ENCODE assay signal across 9 cellular contexts in genomic region chr4:87498446-87498900, GRCh38. TPM values are rescaled to one million over a fixed set of nuclear protein-coding genes. Genes with fewer than 3 reads are reported as not detected.
DNase-seq lines count a peak whose midpoint lies in the region; ATAC-seq and TF ChIP-seq lines count a peak whose summit lies in the region.
"Had no signal": no experiment of that assay in that cellular context is flagged by ENCODE, and none has a peak within 500 bp of the region (broad histone marks: within the 10 kb centered on the region; RNA-seq: fewer than 3 reads in every experiment).

No MANE protein-coding gene starts in this region.

- H2AFZ ChIP-seq in hepatocyte, result no peak overlapping the region

- no peak overlapping the region for H3K4me3 ChIP-seq in CD4-positive, alpha-beta memory T cell (ENCODE audit: low read length in 2 of 2)
- H3K4me3 ChIP-seq in hepatocyte, result no peak overlapping the region

- no peaks in the 10 kb centered on the region for H3K79me2 ChIP-seq in hepatocyte

- no peaks in the 10 kb centered on the region for H3K36me3 ChIP-seq in CD4-positive, alpha-beta memory T cell (ENCODE audit: insufficient read depth, low read length)
- no peaks in the 10 kb centered on the region for H3K36me3 ChIP-seq in hepatocyte (replicated peaks; ENCODE audit: insufficient read depth, low read depth)

- no peaks in the 10 kb centered on the region for H3K9me2 ChIP-seq in hepatocyte (replicated peaks; ENCODE audit: insufficient read depth)

- peak overlapping the region in 2 of 7 donors; percentile 29 to 53 for H3K27ac Mint-ChIP-seq in CD4-positive, alpha-beta memory T cell
- H3K27ac Mint-ChIP-seq in immature natural killer cell, result peak overlapping the region in 1 of 6 donors; percentile 23

- H3K36me3 Mint-ChIP-seq in CD4-positive, alpha-beta memory T cell, result no peaks in the 10 kb centered on the region
- no peaks in the 10 kb centered on the region for H3K36me3 Mint-ChIP-seq in immature natural killer cell

- H3K27me3 ChIP-seq in CD4-positive, alpha-beta memory T cell (ENCODE audit: insufficient read depth, low read length), result no peaks in the 10 kb centered on the region
- no peaks in the 10 kb centered on the region for H3K27me3 ChIP-seq in hepatocyte

- no peaks in the 10 kb centered on the region for H3K9me3 Mint-ChIP-seq in CD4-positive, alpha-beta memory T cell
- no peaks in the 10 kb centered on the region for H3K9me3 Mint-ChIP-seq in immature natural killer cell

- intact Hi-C loops in CD4-positive, alpha-beta memory T cell (cut with micrococcal nuclease), result loop anchor here (5.0 kb wide), 1 partner anchor 339 kb away; no protein-coding TSS in a partner anchor

- H3K27me3 Mint-ChIP-seq in CD4-positive, alpha-beta memory T cell, result no peaks in the 10 kb centered on the region
- peaks cover 0 to 9% (median 0%) of the 10 kb centered on the region in 3 donors for H3K27me3 Mint-ChIP-seq in immature natural killer cell (ENCODE audit: low read depth in 3 of 3)

- peaks cover 3% of the 10 kb centered on the region for H3K4me1 ChIP-seq in CD4-positive, alpha-beta memory T cell (ENCODE audit: insufficient read depth, low read length)
- H3K4me1 ChIP-seq in hepatocyte (ENCODE audit: insufficient read depth), result peaks cover 3% of the 10 kb centered on the region

- 72% methylated on average over 5 of the region's 5 CpGs for WGBS in hepatocyte (ENCODE audit: low lambda C conversion rate, missing lambda C conversion rate)

- peak; percentile 57 for ATAC-seq in GM19455 (IDR thresholded peaks at IDR 0.05; ENCODE audit: unreplicated experiment)
- peak; percentile 43 for ATAC-seq in HG03521 (IDR thresholded peaks at IDR 0.05; ENCODE audit: unreplicated experiment)

- H3K9me3 ChIP-seq in CD4-positive, alpha-beta memory T cell (ENCODE audit: control insufficient read depth in 1 of 2, low read length in 2 of 2), result no peaks in the 10 kb centered on the region
- no peaks in the 10 kb centered on the region for H3K9me3 ChIP-seq in hepatocyte (ENCODE audit: low read depth)

- peak overlapping the region in 7 of 8 donors; percentile 7 to 56 (median 25) for H3K4me3 Mint-ChIP-seq in CD4-positive, alpha-beta memory T cell
- H3K4me3 Mint-ChIP-seq in immature natural killer cell, result peak overlapping the region in 1 of 5 donors; percentile 48

- POLR2A ChIA-PET in CD4-positive, alpha-beta memory T cell (lab: Charles Lee; ENCODE audit: partially characterized antibody), result no interaction called here

- no peak for TF ChIP-seq CTCF in hepatocyte (IDR thresholded peaks at IDR 0.05; ENCODE audit: poor library complexity)

- H3K27ac ChIP-seq in CD4-positive, alpha-beta memory T cell (ENCODE audit: low read depth, low read length), result no peak overlapping the region
- no peak overlapping the region for H3K27ac ChIP-seq in hepatocyte

- CTCF ChIA-PET in CD4-positive, alpha-beta memory T cell (lab: Charles Lee; ENCODE audit: partially characterized antibody), result interaction anchor here (1.1 to 2.0 kb wide), 3 partner anchors 11 to 714 kb away, joined by 3 to 6 read pairs (median 4); no protein-coding TSS in a partner anchor

- H4K20me1 ChIP-seq in hepatocyte (ENCODE audit: insufficient read depth, poor library complexity, severe bottlenecking), result no peaks in the 10 kb centered on the region

- peak overlapping the region; percentile 39 for H3K4me2 ChIP-seq in hepatocyte

- no peak for DNase-seq in CD4-positive, alpha-beta memory T cell
- DNase-seq in hepatocyte (ENCODE audit: low spot score), result no peak
- DNase-seq in immature natural killer cell, result no peak
- no peak for DNase-seq in AML-193 (lab: John Stamatoyannopoulos, UW)
- no peak for DNase-seq in NOMO-1 treated with DMSO at 0.1 percent for 48 hours (lab: John Stamatoyannopoulos, UW; ENCODE audit: unreplicated experiment)
- no peak for DNase-seq in activated naive CD4-positive, alpha-beta T cell treated with anti-CD3 and anti-CD28 coated beads, Interleukin-2, amount 50 U/mL, for 16 hours

- H3K4me1 Mint-ChIP-seq in CD4-positive, alpha-beta memory T cell, result peaks cover 10 to 22% (median 14%) of the 10 kb centered on the region in 4 donors
- H3K4me1 Mint-ChIP-seq in immature natural killer cell, result no peaks in the 10 kb centered on the region

RNA-seq across cellular contexts. Expression of gene SPARCL1, which starts 30.7 kb away (rescaled TPM):
- not detected for total RNA-seq in CD4-positive, alpha-beta memory T cell
- polyA plus RNA-seq in CD4-positive, alpha-beta memory T cell, result not detected
- 37.9 and 45.4 TPM in 2 replicates for total RNA-seq in hepatocyte
- polyA plus RNA-seq in hepatocyte, result 15.2 and 15.7 TPM in 2 replicates
- polyA plus RNA-seq in immature natural killer cell, result not detected
- total RNA-seq: mononuclear cell had no signal

Comparison
In these comparisons a context has a peak if more than half of its experiments do, and no peak if none do; other contexts are left out.
1. RNA of gene SPARCL1, which starts 30.7 kb away (polyA plus RNA-seq): 15.2 to 15.7 TPM in hepatocyte; not detected in CD4-positive, alpha-beta memory T cell and not detected in immature natural killer cell; every median in the first group is over 10 times any median in the second.